Comparison of ENCODE assay signal across 28 cellular contexts in the genomic region with DNA sequence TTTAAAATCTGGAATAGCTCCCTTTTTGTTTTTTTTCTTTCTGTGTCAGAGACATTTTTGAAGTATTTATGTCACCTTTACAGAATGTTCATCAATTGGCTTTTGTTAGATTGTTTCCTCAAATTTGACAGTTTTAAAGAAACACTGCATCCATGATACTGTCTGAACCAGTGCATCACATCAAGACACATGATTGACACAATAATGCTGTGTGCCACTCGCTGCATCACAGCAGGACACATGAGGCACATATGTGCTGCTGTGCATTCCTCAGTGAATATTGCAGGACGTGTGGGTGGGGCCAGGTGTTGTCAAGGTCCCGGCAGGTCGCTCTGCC. TPM values are rescaled to one million over a fixed set of nuclear protein-coding genes. Genes with fewer than 3 reads are reported as not detected.
DNase-seq lines count a peak whose midpoint lies in the region; ATAC-seq and TF ChIP-seq lines count a peak whose summit lies in the region.
"Had no signal": no experiment of that assay in that cellular context is flagged by ENCODE, and none has a peak within 500 bp of the region (broad histone marks: within the 10 kb centered on the region; RNA-seq: fewer than 3 reads in every experiment).

No MANE protein-coding gene starts in this region.

- no peaks in the 10 kb centered on the region for H3K9me3 ChIP-seq in prostate gland
- H3K9me3 ChIP-seq: A549, MG63, ovary had no signal

- no peak for DNase-seq in activated naive CD8-positive, alpha-beta T cell treated with anti-CD3 and anti-CD28 coated beads, Interleukin-2, amount 50 U/mL, for 24 hours
- DNase-seq in central memory CD8-positive, alpha-beta T cell (ENCODE audit: low spot score in 2 of 2), result no peak
- DNase-seq in nephron progenitor cell, result no peak
- DNase-seq in activated T-cell treated with anti-CD3 and anti-CD28 coated beads, Interleukin-2, amount 50 U/mL, for 4 hours, result no peak
- DNase-seq in hypothalamus (lab: John Stamatoyannopoulos, UW), result no peak
- no peak for DNase-seq in prostate gland (ENCODE audit: low spot score)
- DNase-seq: activated CD4-positive, CD25-positive, alpha-beta regulatory T cell treated with anti-CD3 and anti-CD28 coated beads, Interleukin-2, amount 50 U/mL, for 72 hours; activated T-cell treated with anti-CD3 and anti-CD28 coated beads for 4 hours; cortex of kidney; erythroblast; GOT3; mammary epithelial cell; MG63; NCI-H1105; NCI-H2029; NCI-H524 treated with DMSO at 0.1 percent for 48 hours; NK-92 treated with Interleukin-12 subunit alpha and Interleukin-12 subunit beta, amount 100 ng/mL, for 24 hours; retina; stimulated activated naive CD8-positive, alpha-beta T cell treated with anti-CD3 and anti-CD28 coated beads, Interleukin-15, Interleukin-2, amounts not matched to agents 100 U/mL and 50 U/mL, for 24 hours had no signal

- H3K27ac ChIP-seq in prostate gland, result no peak overlapping the region
- H3K27ac ChIP-seq: KMS-11, ovary, SK-N-MC, skin epidermis had no signal

- peaks cover 22% of the 10 kb centered on the region for H3K27me3 Mint-ChIP-seq in activated naive CD8-positive, alpha-beta T cell
- peaks cover 35% of the 10 kb centered on the region for H3K27me3 Mint-ChIP-seq in activated naive CD8-positive, alpha-beta T cell treated with anti-CD3 and anti-CD28 coated beads, Interleukin-2, amount 50 U/mL, for 24 hours
- H3K27me3 Mint-ChIP-seq in central memory CD8-positive, alpha-beta T cell, result peaks cover 30% of the 10 kb centered on the region
- H3K27me3 Mint-ChIP-seq in nephron progenitor cell (ENCODE audit: low read depth, poor library complexity), result peaks cover 20% of the 10 kb centered on the region
- H3K27me3 Mint-ChIP-seq in activated T-cell treated with anti-CD3 and anti-CD28 coated beads, Interleukin-2, amount 50 U/mL, for 4 hours (ENCODE audit: low read depth), result peaks cover 27% of the 10 kb centered on the region

- no peak for ATAC-seq in activated naive CD8-positive, alpha-beta T cell treated with anti-CD3 and anti-CD28 coated beads, Interleukin-2, amount 50 U/mL, for 24 hours
- no peak for ATAC-seq in central memory CD8-positive, alpha-beta T cell (replicated peaks; ENCODE audit: extremely low read depth, poor library complexity, severe bottlenecking)
- no peak for ATAC-seq in activated T-cell treated with anti-CD3 and anti-CD28 coated beads, Interleukin-2, amount 50 U/mL, for 4 hours
- no peak for ATAC-seq in HG02973 (IDR thresholded peaks at IDR 0.05; ENCODE audit: unreplicated experiment)
- ATAC-seq: A549; stimulated activated naive CD8-positive, alpha-beta T cell treated with anti-CD3 and anti-CD28 coated beads, Interleukin-15, Interleukin-2, amounts not matched to agents 100 U/mL and 50 U/mL, for 24 hours had no signal

- peaks cover 11% of the 10 kb centered on the region for H3K4me1 Mint-ChIP-seq in activated naive CD8-positive, alpha-beta T cell (ENCODE audit: low read depth)
- peaks cover 21% of the 10 kb centered on the region for H3K4me1 Mint-ChIP-seq in activated naive CD8-positive, alpha-beta T cell treated with anti-CD3 and anti-CD28 coated beads, Interleukin-2, amount 50 U/mL, for 24 hours
- peaks cover 19% of the 10 kb centered on the region for H3K4me1 Mint-ChIP-seq in central memory CD8-positive, alpha-beta T cell
- H3K4me1 Mint-ChIP-seq in nephron progenitor cell, result peaks cover 50% of the 10 kb centered on the region
- H3K4me1 Mint-ChIP-seq in activated T-cell treated with anti-CD3 and anti-CD28 coated beads, Interleukin-2, amount 50 U/mL, for 4 hours (ENCODE audit: low read depth), result peaks cover 15% of the 10 kb centered on the region

- no peaks in the 10 kb centered on the region for H3K36me3 ChIP-seq in prostate gland
- H3K36me3 ChIP-seq: MG63, ovary had no signal

- no peak for TF ChIP-seq POLR2A in prostate gland (IDR thresholded peaks at IDR 0.05)

- no peaks in the 10 kb centered on the region for H3K27me3 ChIP-seq in prostate gland (replicated peaks; ENCODE audit: insufficient read depth)
- H3K27me3 ChIP-seq: MG63, ovary had no signal

- TF ChIP-seq CTCF in nephron progenitor cell (IDR thresholded peaks at IDR 0.05), result no peak
- TF ChIP-seq CTCF in prostate gland (IDR thresholded peaks at IDR 0.05), result no peak

- no peak overlapping the region for H3K4me3 ChIP-seq in prostate gland
- H3K4me3 ChIP-seq: A549, MG63, ovary, SK-N-MC had no signal

- intact Hi-C loops in prostate gland (cut with DNase I), result no loop called here

- H3K36me3 Mint-ChIP-seq in activated naive CD8-positive, alpha-beta T cell, result peaks cover 6% of the 10 kb centered on the region
- peaks cover 4% of the 10 kb centered on the region for H3K36me3 Mint-ChIP-seq in activated naive CD8-positive, alpha-beta T cell treated with anti-CD3 and anti-CD28 coated beads, Interleukin-2, amount 50 U/mL, for 24 hours (ENCODE audit: low read depth)
- H3K36me3 Mint-ChIP-seq in central memory CD8-positive, alpha-beta T cell (ENCODE audit: insufficient read depth), result peaks cover 4% of the 10 kb centered on the region
- peaks cover 6% of the 10 kb centered on the region for H3K36me3 Mint-ChIP-seq in nephron progenitor cell (ENCODE audit: low read depth)
- peaks cover 4% of the 10 kb centered on the region for H3K36me3 Mint-ChIP-seq in activated T-cell treated with anti-CD3 and anti-CD28 coated beads, Interleukin-2, amount 50 U/mL, for 4 hours (ENCODE audit: insufficient read depth)

- no peak overlapping the region for H3K27ac Mint-ChIP-seq in activated naive CD8-positive, alpha-beta T cell
- no peak overlapping the region for H3K27ac Mint-ChIP-seq in activated naive CD8-positive, alpha-beta T cell treated with anti-CD3 and anti-CD28 coated beads, Interleukin-2, amount 50 U/mL, for 24 hours
- no peak overlapping the region for H3K27ac Mint-ChIP-seq in central memory CD8-positive, alpha-beta T cell (ENCODE audit: low read depth)
- no peak overlapping the region for H3K27ac Mint-ChIP-seq in nephron progenitor cell
- H3K27ac Mint-ChIP-seq: CD4-positive, alpha-beta T cell; T-helper 1 cell treated with Interleukin-12 subunit alpha and Interleukin-12 subunit beta and Interleukin-4 antibody, amounts not matched to agents 30 μg/mL and 1 μg/mL, for 36 hours had no signal

- H3K4me1 ChIP-seq in prostate gland (replicated peaks), result peaks cover 4% of the 10 kb centered on the region

- no peaks in the 10 kb centered on the region for H3K9me3 Mint-ChIP-seq in activated naive CD8-positive, alpha-beta T cell (ENCODE audit: low read depth)
- H3K9me3 Mint-ChIP-seq in activated naive CD8-positive, alpha-beta T cell treated with anti-CD3 and anti-CD28 coated beads, Interleukin-2, amount 50 U/mL, for 24 hours, result no peaks in the 10 kb centered on the region
- no peaks in the 10 kb centered on the region for H3K9me3 Mint-ChIP-seq in central memory CD8-positive, alpha-beta T cell
- H3K9me3 Mint-ChIP-seq in nephron progenitor cell, result no peaks in the 10 kb centered on the region
- H3K9me3 Mint-ChIP-seq in activated T-cell treated with anti-CD3 and anti-CD28 coated beads, Interleukin-2, amount 50 U/mL, for 4 hours, result no peaks in the 10 kb centered on the region
- H3K9me3 Mint-ChIP-seq: CD4-positive, alpha-beta T cell; T-helper 1 cell treated with Interleukin-12 subunit alpha and Interleukin-12 subunit beta and Interleukin-4 antibody, amounts not matched to agents 30 μg/mL and 1 μg/mL, for 36 hours had no signal

- 66% methylated on average over 4 of the region's 4 CpGs for WGBS in prostate gland

- H3K4me3 Mint-ChIP-seq in activated naive CD8-positive, alpha-beta T cell, result peak overlapping the region; percentile 59
- H3K4me3 Mint-ChIP-seq in activated naive CD8-positive, alpha-beta T cell treated with anti-CD3 and anti-CD28 coated beads, Interleukin-2, amount 50 U/mL, for 24 hours, result no peak overlapping the region
- H3K4me3 Mint-ChIP-seq in central memory CD8-positive, alpha-beta T cell, result peak overlapping the region; percentile 79
- H3K4me3 Mint-ChIP-seq in nephron progenitor cell, result peak overlapping the region; percentile 50
- H3K4me3 Mint-ChIP-seq in activated T-cell treated with anti-CD3 and anti-CD28 coated beads, Interleukin-2, amount 50 U/mL, for 4 hours, result no peak overlapping the region
- H3K4me3 Mint-ChIP-seq: T-helper 1 cell treated with Interleukin-12 subunit alpha and Interleukin-12 subunit beta and Interleukin-4 antibody, amounts not matched to agents 30 μg/mL and 1 μg/mL, for 36 hours had no signal

RNA-seq across cellular contexts. Expression of gene ERMARD, which starts 37.4 kb away (rescaled TPM):
- 10 to 100 TPM; 19.2 to 26.0 (median 22.4) TPM for total RNA-seq in activated T-cell treated with anti-CD3 and anti-CD28 coated beads, Interleukin-2, amount 50 U/mL, for 4 hours
- total RNA-seq in prostate gland, result 10 to 100 TPM; 23.7 to 33.2 TPM

RNA-seq across cellular contexts. Expression of gene DYNLT2, which starts 37.4 kb away (rescaled TPM):
- 1 to 10 TPM in 2 of 3 donors, under 1 TPM in 1; 0.95 to 1.7 (median 1.6) TPM for total RNA-seq in activated T-cell treated with anti-CD3 and anti-CD28 coated beads, Interleukin-2, amount 50 U/mL, for 4 hours
- 1 to 10 TPM; 2.2 to 7.2 TPM for total RNA-seq in prostate gland

Comparison
In these comparisons a context has a peak if more than half of its experiments do, and no peak if none do; other contexts are left out.
1. H3K4me3 Mint-ChIP-seq: peak in activated naive CD8-positive, alpha-beta T cell (single experiment), central memory CD8-positive, alpha-beta T cell (single experiment) and nephron progenitor cell (single experiment); none in activated naive CD8-positive, alpha-beta T cell treated with anti-CD3 and anti-CD28 coated beads, Interleukin-2, amount 50 U/mL, for 24 hours (single experiment) and activated T-cell treated with anti-CD3 and anti-CD28 coated beads, Interleukin-2, amount 50 U/mL, for 4 hours (single experiment).